Comparison of ENCODE assay signal across 29 cellular contexts in genomic region chr13:67878376-67878775, GRCh38.
"Had no signal": no experiment of that assay in that cellular context is flagged by ENCODE, and none has a peak within 500 bp of the region (broad histone marks: within the 10 kb centered on the region; RNA-seq: fewer than 3 reads in every experiment).

No MANE protein-coding gene starts in this region.

- DNase-seq: activated CD4-positive, alpha-beta memory T cell treated with anti-CD3 and anti-CD28 coated beads for 36 hours; activated CD4-positive, alpha-beta T cell treated with anti-CD3 and anti-CD28 coated beads for 36 hours; activated CD4-positive, alpha-beta T cell treated with anti-CD3 and anti-CD28 coated beads, Interleukin-2, amount 10 ng/mL, durations not matched to agents 24 days and 14 days; activated CD4-positive, CD25-positive, alpha-beta regulatory T cell; activated CD4-positive, CD25-positive, alpha-beta regulatory T cell treated with anti-CD3 and anti-CD28 coated beads, Interleukin-2, amount 50 U/mL, for 72 hours; activated CD8-positive, alpha-beta memory T cell treated with anti-CD3 and anti-CD28 coated beads, Interleukin-2, amount 10 ng/mL, durations not matched to agents 7 days and 5 days; activated CD8-positive, alpha-beta memory T cell treated with anti-CD3 and anti-CD28 coated beads, Interleukin-2, amount 50 U/mL, for 4 hours; activated CD8-positive, alpha-beta T cell treated with anti-CD3 and anti-CD28 coated beads, Interleukin-2, amount 10 ng/mL, durations not matched to agents 7 days and 5 days; activated effector memory CD4-positive, alpha-beta T cell treated with anti-CD3 and anti-CD28 coated beads, Interleukin-2, amount 50 U/mL, for 16 hours; activated naive CD4-positive, alpha-beta T cell treated with anti-CD3 and anti-CD28 coated beads for 36 hours; activated naive CD8-positive, alpha-beta T cell treated with anti-CD3 and anti-CD28 coated beads for 36 hours; activated naive CD8-positive, alpha-beta T cell treated with anti-CD3 and anti-CD28 coated beads, Interleukin-2, amount 50 U/mL, for 24 hours; activated T-cell treated with anti-CD3 and anti-CD28 coated beads, Interleukin-2, amount 50 U/mL, for 1 hour; activated T-cell treated with anti-CD3 and anti-CD28 coated beads, Interleukin-2, amount 50 U/mL, for 48 hours; adrenal gland; amygdala; aorta; body of pancreas; caudate nucleus; colonic mucosa; effector CD8-positive, alpha-beta T cell; esophagus squamous epithelium; foreskin melanocyte; T-helper 2 cell had no signal

- H3K36me3 Mint-ChIP-seq: activated CD4-positive, alpha-beta memory T cell treated with anti-CD3 and anti-CD28 coated beads for 36 hours; activated CD8-positive, alpha-beta memory T cell treated with anti-CD3 and anti-CD28 coated beads, Interleukin-2, amount 10 ng/mL, durations not matched to agents 7 days and 5 days; activated naive CD4-positive, alpha-beta T cell treated with anti-CD3 and anti-CD28 coated beads, Interleukin-2, amount 50 U/mL, for 24 hours; activated naive CD8-positive, alpha-beta T cell treated with anti-CD3 and anti-CD28 coated beads for 36 hours had no signal

- H3K9me3 Mint-ChIP-seq: activated naive CD8-positive, alpha-beta T cell treated with anti-CD3 and anti-CD28 coated beads for 36 hours had no signal

- H3K27ac ChIP-seq: adrenal gland, body of pancreas, colonic mucosa, epithelial cell of prostate, esophagus squamous epithelium, gastroesophageal sphincter had no signal

- H3K27me3 Mint-ChIP-seq: activated CD4-positive, alpha-beta memory T cell treated with anti-CD3 and anti-CD28 coated beads for 36 hours; activated CD4-positive, alpha-beta T cell treated with anti-CD3 and anti-CD28 coated beads for 36 hours; activated CD4-positive, alpha-beta T cell treated with anti-CD3 and anti-CD28 coated beads, Interleukin-2, amount 10 ng/mL, durations not matched to agents 24 days and 14 days; activated CD8-positive, alpha-beta memory T cell treated with anti-CD3 and anti-CD28 coated beads, Interleukin-2, amount 10 ng/mL, durations not matched to agents 7 days and 5 days; activated naive CD4-positive, alpha-beta T cell treated with anti-CD3 and anti-CD28 coated beads, Interleukin-2, amount 50 U/mL, for 24 hours; activated naive CD8-positive, alpha-beta T cell treated with anti-CD3 and anti-CD28 coated beads for 36 hours; activated naive CD8-positive, alpha-beta T cell treated with anti-CD3 and anti-CD28 coated beads, Interleukin-2, amount 50 U/mL, for 24 hours had no signal

- H3K27ac Mint-ChIP-seq: activated CD4-positive, alpha-beta memory T cell treated with anti-CD3 and anti-CD28 coated beads for 36 hours; activated CD4-positive, alpha-beta T cell treated with anti-CD3 and anti-CD28 coated beads for 36 hours; activated CD4-positive, alpha-beta T cell treated with anti-CD3 and anti-CD28 coated beads, Interleukin-2, amount 10 ng/mL, durations not matched to agents 24 days and 14 days; activated CD8-positive, alpha-beta memory T cell treated with anti-CD3 and anti-CD28 coated beads, Interleukin-2, amount 10 ng/mL, durations not matched to agents 7 days and 5 days; activated CD8-positive, alpha-beta T cell treated with anti-CD3 and anti-CD28 coated beads, Interleukin-2, amount 10 ng/mL, durations not matched to agents 7 days and 5 days; activated naive CD4-positive, alpha-beta T cell treated with anti-CD3 and anti-CD28 coated beads for 36 hours; activated naive CD4-positive, alpha-beta T cell treated with anti-CD3 and anti-CD28 coated beads, Interleukin-2, amount 50 U/mL, for 24 hours; activated naive CD8-positive, alpha-beta T cell treated with anti-CD3 and anti-CD28 coated beads for 36 hours; activated naive CD8-positive, alpha-beta T cell treated with anti-CD3 and anti-CD28 coated beads, Interleukin-2, amount 50 U/mL, for 24 hours; activated T-helper 1 cell treated with anti-CD3 and anti-CD28 coated beads, Interleukin-12 subunit alpha, Interleukin-12 subunit beta, Interleukin-2, Interleukin-4 antibody, amounts not matched to agents 30 ng/mL and 10 ng/mL and 1 ng/mL, durations not matched to agents 14 hours and 24 hours and 36 hours; activated T-helper 2 cell treated with anti-CD3 and anti-CD28 coated beads, Interferon-gamma antibody, Interleukin-2, Interleukin-4, amounts not matched to agents 10 μg/mL and 5 μg/mL and 100 μg/mL, durations not matched to agents 14 hours and 24 hours and 36 hours had no signal

- ATAC-seq: activated CD4-positive, alpha-beta T cell treated with anti-CD3 and anti-CD28 coated beads for 36 hours; activated CD8-positive, alpha-beta memory T cell treated with anti-CD3 and anti-CD28 coated beads, Interleukin-2, amount 10 ng/mL, durations not matched to agents 7 days and 5 days; activated CD8-positive, alpha-beta T cell treated with anti-CD3 and anti-CD28 coated beads, Interleukin-2, amount 10 ng/mL, durations not matched to agents 7 days and 5 days; activated naive CD8-positive, alpha-beta T cell treated with anti-CD3 and anti-CD28 coated beads, Interleukin-2, amount 50 U/mL, for 24 hours; body of pancreas; gastroesophageal sphincter had no signal

- H3K4me3 Mint-ChIP-seq: activated CD4-positive, alpha-beta memory T cell treated with anti-CD3 and anti-CD28 coated beads for 36 hours; activated CD4-positive, alpha-beta T cell treated with anti-CD3 and anti-CD28 coated beads for 36 hours; activated CD4-positive, alpha-beta T cell treated with anti-CD3 and anti-CD28 coated beads, Interleukin-2, amount 10 ng/mL, durations not matched to agents 24 days and 14 days; activated CD8-positive, alpha-beta memory T cell treated with anti-CD3 and anti-CD28 coated beads, Interleukin-2, amount 10 ng/mL, durations not matched to agents 7 days and 5 days; activated CD8-positive, alpha-beta T cell treated with anti-CD3 and anti-CD28 coated beads, Interleukin-2, amount 10 ng/mL, durations not matched to agents 7 days and 5 days; activated naive CD4-positive, alpha-beta T cell treated with anti-CD3 and anti-CD28 coated beads for 36 hours; activated naive CD4-positive, alpha-beta T cell treated with anti-CD3 and anti-CD28 coated beads, Interleukin-2, amount 50 U/mL, for 24 hours; activated naive CD8-positive, alpha-beta T cell treated with anti-CD3 and anti-CD28 coated beads for 36 hours; activated naive CD8-positive, alpha-beta T cell treated with anti-CD3 and anti-CD28 coated beads, Interleukin-2, amount 50 U/mL, for 24 hours; activated T-helper 1 cell treated with anti-CD3 and anti-CD28 coated beads, Interleukin-12 subunit alpha, Interleukin-12 subunit beta, Interleukin-2, Interleukin-4 antibody, amounts not matched to agents 30 ng/mL and 10 ng/mL and 1 ng/mL, durations not matched to agents 14 hours and 24 hours and 36 hours had no signal

- H3K4me1 Mint-ChIP-seq: activated CD4-positive, alpha-beta T cell treated with anti-CD3 and anti-CD28 coated beads for 36 hours; activated CD4-positive, alpha-beta T cell treated with anti-CD3 and anti-CD28 coated beads, Interleukin-2, amount 10 ng/mL, durations not matched to agents 24 days and 14 days; activated CD8-positive, alpha-beta memory T cell treated with anti-CD3 and anti-CD28 coated beads, Interleukin-2, amount 10 ng/mL, durations not matched to agents 7 days and 5 days; activated naive CD4-positive, alpha-beta T cell treated with anti-CD3 and anti-CD28 coated beads, Interleukin-2, amount 50 U/mL, for 24 hours; activated naive CD8-positive, alpha-beta T cell treated with anti-CD3 and anti-CD28 coated beads for 36 hours; activated naive CD8-positive, alpha-beta T cell treated with anti-CD3 and anti-CD28 coated beads, Interleukin-2, amount 50 U/mL, for 24 hours had no signal

- H3K4me1 ChIP-seq: adrenal gland, body of pancreas, colonic mucosa, esophagus squamous epithelium, gastroesophageal sphincter had no signal

- H3K36me3 ChIP-seq: adrenal gland, colonic mucosa, esophagus squamous epithelium, gastroesophageal sphincter had no signal

- H3K9me3 ChIP-seq: adrenal gland, body of pancreas, colonic mucosa had no signal

- H3K4me3 ChIP-seq: adrenal gland, body of pancreas, colonic mucosa, esophagus squamous epithelium, gastroesophageal sphincter had no signal

- H3K27me3 ChIP-seq: adrenal gland, body of pancreas, colonic mucosa, esophagus squamous epithelium, gastroesophageal sphincter had no signal
